ENCODE assay signal across 1 cellular context in genomic region chr20:31698803-31699718, GRCh38.
A peak's percentile ranks its signal among the peaks of the same experiment; 100 is the strongest.
TF ChIP-seq lines count a peak whose summit lies in the region.

No MANE protein-coding gene starts in this region.

TF ChIP-seq in HEK293, 187 proteins besides CTCF, POLR2A, EP300 and RAD21:
- TF ChIP-seq ZFHX2 (tag by site-specific recombination; conservative IDR thresholded peaks at IDR 0.05) (no peak), ZNF558 (tag by site-specific recombination; IDR thresholded peaks at IDR 0.05) (peak; percentile 91), ZNF223 (tag by site-specific recombination; IDR thresholded peaks at IDR 0.05) (no peak), SCRT2 (tag by site-specific recombination; IDR thresholded peaks at IDR 0.05) (peak; percentile 85), ZNF585B (tag by site-specific recombination; IDR thresholded peaks at IDR 0.05) (no peak), ZNF266 (tag by site-specific recombination; IDR thresholded peaks at IDR 0.05; ENCODE audit: low read depth) (no peak), TCF7L2 (IDR thresholded peaks at IDR 0.05; ENCODE audit: borderline replicate concordance, low read depth, low read length) (no peak), ZNF433 (tag by site-specific recombination; IDR thresholded peaks at IDR 0.05; ENCODE audit: low read depth) (no peak), ZNF274 (IDR thresholded peaks at IDR 0.05; ENCODE audit: low read length) (no peak), ZNF274 (tag by site-specific recombination; IDR thresholded peaks at IDR 0.05; ENCODE audit: borderline replicate concordance) (no peak), ZEB2 (tag by site-specific recombination; IDR thresholded peaks at IDR 0.05) (peak; percentile 51; the same call in 1 of the 2 replicates), TRIM28 (IDR thresholded peaks at IDR 0.05; ENCODE audit: borderline replicate concordance, low read length) (peak; percentile 24; the same call in 1 of the 2 replicates), PRDM10 (tag by site-specific recombination; IDR thresholded peaks at IDR 0.05) (peak; percentile 78), BCL6B (tag by site-specific recombination; IDR thresholded peaks at IDR 0.05) (no peak), KLF17 (tag by site-specific recombination; IDR thresholded peaks at IDR 0.05) (no peak), GFI1B (tag by site-specific recombination; IDR thresholded peaks at IDR 0.05) (no peak), OVOL3 (tag by site-specific recombination; IDR thresholded peaks at IDR 0.05) (no peak), ZNF146 (tag by site-specific recombination; IDR thresholded peaks at IDR 0.05) (no peak), ZNF394 (tag by site-specific recombination; IDR thresholded peaks at IDR 0.05; ENCODE audit: borderline replicate concordance) (peak; percentile 45; the same call in 1 of the 2 replicates), ZNF692 (tag by site-specific recombination; IDR thresholded peaks at IDR 0.05) (0 out of 2 replicates have a peak, but pooled peaks have one; percentile 46), ZNF114 (tag by site-specific recombination; IDR thresholded peaks at IDR 0.05) (no peak), ZBTB49 (tag by site-specific recombination; IDR thresholded peaks at IDR 0.05; ENCODE audit: low read depth) (no peak), ZSCAN18 (tag by site-specific recombination; IDR thresholded peaks at IDR 0.05) (no peak), ZNF792 (tag by site-specific recombination; IDR thresholded peaks at IDR 0.05) (no peak), ZNF202 (tag by site-specific recombination; IDR thresholded peaks at IDR 0.05; ENCODE audit: borderline replicate concordance) (no peak), GLIS2 (tag by site-specific recombination; IDR thresholded peaks at IDR 0.05) (no peak), ZNF629 (tag by site-specific recombination; IDR thresholded peaks at IDR 0.05) (peak; percentile 82), BCL11A (tag by site-specific recombination; IDR thresholded peaks at IDR 0.05; ENCODE audit: low read depth) (no peak), ZBTB17 (tag by site-specific recombination; IDR thresholded peaks at IDR 0.05) (peak; percentile 14; the same call in 1 of the 2 replicates), ZNF366 (tag by site-specific recombination; conservative IDR thresholded peaks at IDR 0.05) (peak; percentile 72), ATF2 (tag by site-specific recombination; IDR thresholded peaks at IDR 0.05; ENCODE audit: low read depth) (peak; percentile 93), OSR2 (tag by site-specific recombination; IDR thresholded peaks at IDR 0.05) (peak; percentile 31; the same call in 1 of the 2 replicates), SP7 (tag by site-specific recombination; IDR thresholded peaks at IDR 0.05) (peak; percentile 60; the same call in 1 of the 2 replicates), ZBTB6 (tag by site-specific recombination; IDR thresholded peaks at IDR 0.05) (no peak), ZNF600 (tag by site-specific recombination; IDR thresholded peaks at IDR 0.05) (peak; percentile 94), KLF10 (tag by site-specific recombination; IDR thresholded peaks at IDR 0.05) (peak; percentile 57; the same call in 1 of the 2 replicates), ZNF768 (tag by site-specific recombination; IDR thresholded peaks at IDR 0.05) (no peak), KLF9 (tag by site-specific recombination; IDR thresholded peaks at IDR 0.05; ENCODE audit: low read depth) (no peak)
TF ChIP-seq in HEK293: peak in this region for 15.
